Comparison of ENCODE assay signal across 21 cellular contexts in genomic region chr7:122460936-122461335, GRCh38.
"Had no signal": no experiment of that assay in that cellular context is flagged by ENCODE, and none has a peak within 500 bp of the region (broad histone marks: within the 10 kb centered on the region; RNA-seq: fewer than 3 reads in every experiment).

No MANE protein-coding gene starts in this region.

- FAIRE-seq: colon, islet of Langerhans, keratinocyte had no signal

- H3K27ac Mint-ChIP-seq: memory B cell had no signal

- H3K4me1 Mint-ChIP-seq: memory B cell had no signal

- DNase-seq: dorsolateral prefrontal cortex; effector CD4-positive, alpha-beta T cell; effector memory CD4-positive, alpha-beta T cell; esophagus squamous epithelium; foreskin fibroblast; foreskin melanocyte; gastrocnemius medialis; glutamatergic neuron; head of caudate nucleus; heart right ventricle; hippocampal formation; left cardiac atrium; left ventricle myocardium superior; lower lobe of right lung; mammary epithelial cell; mesendoderm; midbrain had no signal

- H3K4me3 Mint-ChIP-seq: memory B cell had no signal

- H3K36me3 Mint-ChIP-seq: memory B cell had no signal

- H3K9me3 Mint-ChIP-seq: memory B cell had no signal

- H3K27me3 Mint-ChIP-seq: memory B cell had no signal
